Comparison of ENCODE assay signal across 8 cellular contexts in the genomic region with DNA sequence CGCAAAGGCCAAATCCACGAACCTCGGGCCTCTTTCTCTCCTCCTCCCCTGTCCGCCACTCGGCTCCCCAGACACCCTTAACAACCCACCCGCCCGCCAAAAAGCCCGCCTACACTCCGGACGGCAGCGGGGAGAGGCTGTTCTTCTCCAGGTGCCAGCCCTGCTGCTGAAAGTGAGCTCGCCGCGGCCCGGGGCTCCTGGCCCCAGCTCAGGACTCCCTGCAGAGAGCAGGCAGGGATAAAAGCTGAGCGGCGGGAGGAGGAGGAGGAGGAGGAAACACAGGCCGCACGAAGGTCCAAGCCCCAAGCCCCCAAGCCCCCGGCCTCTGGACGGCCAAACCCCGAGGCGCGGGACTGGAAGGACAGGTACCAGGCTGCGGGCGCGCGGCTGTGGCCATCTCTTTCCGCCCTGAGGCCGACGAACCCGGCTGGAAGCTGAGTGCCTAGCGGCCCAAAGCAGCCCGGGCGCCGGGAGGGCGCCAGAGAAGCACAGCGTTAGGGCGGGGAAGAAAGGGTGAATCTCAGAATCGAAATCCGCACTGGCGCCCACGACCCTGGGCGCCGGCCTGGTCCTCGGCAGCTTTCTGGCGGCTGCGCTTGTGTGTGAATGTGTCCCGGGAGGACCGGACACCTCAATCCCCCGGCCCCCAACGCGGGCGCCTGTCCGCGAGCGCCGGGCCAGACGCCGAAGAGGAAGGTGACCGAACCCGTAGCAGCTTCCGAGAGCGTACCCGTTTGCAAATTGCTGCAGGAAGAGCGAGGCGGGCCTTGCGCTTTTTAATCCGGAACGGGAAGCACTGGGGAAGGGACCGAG. TPM values are rescaled to one million over a fixed set of nuclear protein-coding genes. Genes with fewer than 3 reads are reported as not detected.
A peak's percentile ranks its signal among the peaks of the same experiment; 100 is the strongest.
DNase-seq lines count a peak whose midpoint lies in the region; ATAC-seq and TF ChIP-seq lines count a peak whose summit lies in the region.

No MANE protein-coding gene starts in this region.

- peaks cover 6% of the 10 kb centered on the region for H3K27me3 ChIP-seq in testis

- peak overlapping the region; percentile 87 for H3K4me3 Mint-ChIP-seq in activated naive CD8-positive, alpha-beta T cell
- peak overlapping the region; percentile 62 for H3K4me3 Mint-ChIP-seq in stimulated activated memory B cell treated with anti-CD40 and anti-IgM and Interleukin-4, amounts not matched to agents 10 μg/mL and 1 μg/mL and 100 μg/mL, for 72 hours

- CTCF ChIA-PET in HEK293T (lab: Yijun Ruan, JAX): no interaction called here

- H3K9me3 ChIP-seq in iPS-18c (ENCODE audit: control insufficient read depth, insufficient read depth, low read length) (no peaks in the 10 kb centered on the region), testis (no peaks in the 10 kb centered on the region)

- H3K4me3 ChIP-seq in AG10803 (ENCODE audit: low read length) (peak overlapping the region; percentile 67), iPS-18c (ENCODE audit: insufficient read depth, low read depth, low read length) (peak overlapping the region; percentile 51), testis (peak overlapping the region in 1 of 2 donors; percentile 38)

- no peak for ATAC-seq in stimulated activated memory B cell treated with anti-CD40 and anti-IgM and Interleukin-4, amounts not matched to agents 10 μg/mL and 1 μg/mL and 100 μg/mL, for 72 hours
- ATAC-seq in HG02852 (IDR thresholded peaks at IDR 0.05; ENCODE audit: unreplicated experiment): no peak
- no peak for ATAC-seq in GM18502 (IDR thresholded peaks at IDR 0.05; ENCODE audit: poor library complexity, unreplicated experiment)

- H3K4me1 Mint-ChIP-seq in activated naive CD8-positive, alpha-beta T cell (ENCODE audit: low read depth): peaks cover 55% of the 10 kb centered on the region
- peaks cover 60% of the 10 kb centered on the region for H3K4me1 Mint-ChIP-seq in stimulated activated memory B cell treated with anti-CD40 and anti-IgM and Interleukin-4, amounts not matched to agents 10 μg/mL and 1 μg/mL and 100 μg/mL, for 72 hours

- H3K27ac Mint-ChIP-seq in activated naive CD8-positive, alpha-beta T cell: peak overlapping the region; percentile 46
- peak overlapping the region; percentile 57 for H3K27ac Mint-ChIP-seq in stimulated activated memory B cell treated with anti-CD40 and anti-IgM and Interleukin-4, amounts not matched to agents 10 μg/mL and 1 μg/mL and 100 μg/mL, for 72 hours

- 5 to 7% methylated on average over 25 to 71 of the region's 71 CpGs for WGBS in testis, 2 donors

- no peaks in the 10 kb centered on the region for H3K36me3 ChIP-seq in testis (ENCODE audit: low read depth, missing control alignments)

- peaks cover 3% of the 10 kb centered on the region for H3K9me3 Mint-ChIP-seq in activated naive CD8-positive, alpha-beta T cell (ENCODE audit: low read depth)
- peaks cover 25% of the 10 kb centered on the region for H3K9me3 Mint-ChIP-seq in stimulated activated memory B cell treated with anti-CD40 and anti-IgM and Interleukin-4, amounts not matched to agents 10 μg/mL and 1 μg/mL and 100 μg/mL, for 72 hours

- H3K27ac ChIP-seq in testis: no peak overlapping the region

- intact Hi-C loops in testis (cut with DNase I; ENCODE audit: low total_unique reads): no loop called here

- peaks cover 2% of the 10 kb centered on the region for H3K36me3 Mint-ChIP-seq in activated naive CD8-positive, alpha-beta T cell
- H3K36me3 Mint-ChIP-seq in stimulated activated memory B cell treated with anti-CD40 and anti-IgM and Interleukin-4, amounts not matched to agents 10 μg/mL and 1 μg/mL and 100 μg/mL, for 72 hours: peaks cover 24% of the 10 kb centered on the region

- H3K4me1 ChIP-seq in testis: peaks cover 8% of the 10 kb centered on the region

- DNase-seq in AG10803 (ENCODE audit: low read depth) (peak; percentile 45), HEK293T (ENCODE audit: extremely low spot score) (peak; percentile 44), testis (no peak)

- TF ChIP-seq CTCF in AG10803 (conservative IDR thresholded peaks at IDR 0.05; ENCODE audit: low read length) (no peak), testis (IDR thresholded peaks at IDR 0.05) (no peak)

- peaks cover 61% of the 10 kb centered on the region for H3K27me3 Mint-ChIP-seq in activated naive CD8-positive, alpha-beta T cell
- H3K27me3 Mint-ChIP-seq in stimulated activated memory B cell treated with anti-CD40 and anti-IgM and Interleukin-4, amounts not matched to agents 10 μg/mL and 1 μg/mL and 100 μg/mL, for 72 hours: peaks cover 99% of the 10 kb centered on the region

- POLR2A ChIA-PET in HEK293T (lab: Yijun Ruan, JAX): interaction anchor here (1.5 kb wide), 1 partner anchor 10 kb away, joined by 3 read pairs; no protein-coding TSS in a partner anchor

- TF ChIP-seq POLR2A in testis (IDR thresholded peaks at IDR 0.05): no peak

TF ChIP-seq in HEK293T, 16 proteins besides CTCF, POLR2A, EP300 and RAD21:
- TF ChIP-seq, protein P1, sequence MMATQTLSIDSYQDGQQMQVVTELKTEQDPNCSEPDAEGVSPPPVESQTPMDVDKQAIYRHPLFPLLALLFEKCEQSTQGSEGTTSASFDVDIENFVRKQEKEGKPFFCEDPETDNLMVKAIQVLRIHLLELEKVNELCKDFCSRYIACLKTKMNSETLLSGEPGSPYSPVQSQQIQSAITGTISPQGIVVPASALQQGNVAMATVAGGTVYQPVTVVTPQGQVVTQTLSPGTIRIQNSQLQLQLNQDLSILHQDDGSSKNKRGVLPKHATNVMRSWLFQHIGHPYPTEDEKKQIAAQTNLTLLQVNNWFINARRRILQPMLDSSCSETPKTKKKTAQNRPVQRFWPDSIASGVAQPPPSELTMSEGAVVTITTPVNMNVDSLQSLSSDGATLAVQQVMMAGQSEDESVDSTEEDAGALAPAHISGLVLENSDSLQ (IDR thresholded peaks at IDR 0.05): no peak
- no peak for TF ChIP-seq ARNT (IDR thresholded peaks at IDR 0.05)
- TF ChIP-seq NFRKB (IDR thresholded peaks at IDR 0.05): no peak
- TF ChIP-seq CTBP1 (IDR thresholded peaks at IDR 0.05; ENCODE audit: borderline replicate concordance): no peak
- no peak for TF ChIP-seq L3MBTL2 (conservative IDR thresholded peaks at IDR 0.05)
- no peak for TF ChIP-seq LEF1 (IDR thresholded peaks at IDR 0.05; ENCODE audit: borderline replicate concordance)
- TF ChIP-seq FOXK2 (IDR thresholded peaks at IDR 0.05): no peak
- TF ChIP-seq ZNF384 (IDR thresholded peaks at IDR 0.05): no peak
- TF ChIP-seq FOXM1 (IDR thresholded peaks at IDR 0.05; ENCODE audit: borderline replicate concordance): no peak
- TF ChIP-seq SP1 (IDR thresholded peaks at IDR 0.05): no peak

RNA-seq across cellular contexts. Expression of a gene that starts 3.2 kb away (rescaled TPM):
- total RNA-seq in testis: 1 to 10 TPM in 1 of 2 donors, under 1 TPM in 1; 0.31 to 1.3 TPM
- 5.7 TPM for polyA plus RNA-seq in testis (ENCODE audit: insufficient read depth, low read depth, low replicate concordance)
